ENCODE assay signal across 9 cellular contexts in genomic region chr11:62974848-62975522, GRCh38. TPM values are rescaled to one million over a fixed set of nuclear protein-coding genes. Genes with fewer than 3 reads are reported as not detected.
DNase-seq lines count a peak whose midpoint lies in the region; ATAC-seq and TF ChIP-seq lines count a peak whose summit lies in the region.
"Had no signal": no experiment of that assay in that cellular context is flagged by ENCODE, and none has a peak within 500 bp of the region (broad histone marks: within the 10 kb centered on the region; RNA-seq: fewer than 3 reads in every experiment).

No MANE protein-coding gene starts in this region.

- TF ChIP-seq CTCF in DND-41 (IDR thresholded peaks at IDR 0.05; ENCODE audit: borderline replicate concordance, extremely low read depth, low read length, poor library complexity, severe bottlenecking) (peak; percentile 57), RWPE2 (IDR thresholded peaks at IDR 0.05; ENCODE audit: poor library complexity, severe bottlenecking) (peak; percentile 39), foreskin keratinocyte (conservative IDR thresholded peaks at IDR 0.05) (peak; percentile 63)

- no peaks in the 10 kb centered on the region for H3K4me1 ChIP-seq in DND-41 (ENCODE audit: insufficient read depth, low read length)
- no peaks in the 10 kb centered on the region for H3K4me1 ChIP-seq in RWPE2 (ENCODE audit: insufficient read depth, poor library complexity, severe bottlenecking)
- no peaks in the 10 kb centered on the region for H3K4me1 ChIP-seq in foreskin keratinocyte

- ATAC-seq in DND-41 (ENCODE audit: insufficient read depth, low read depth): peak; percentile 77
- ATAC-seq in RWPE2 (ENCODE audit: low read depth): peak; percentile 45; the same call in 1 of the 3 replicates
- ATAC-seq in foreskin keratinocyte: peak; percentile 74
- no peak for ATAC-seq in HG02870 (IDR thresholded peaks at IDR 0.05; ENCODE audit: unreplicated experiment)

- H3K27ac ChIP-seq in DND-41 (ENCODE audit: low read length): no peak overlapping the region
- no peak overlapping the region for H3K27ac ChIP-seq in RWPE2 (ENCODE audit: poor library complexity, severe bottlenecking)
- no peak overlapping the region for H3K27ac ChIP-seq in foreskin keratinocyte

- H3K27me3 ChIP-seq in DND-41 (ENCODE audit: insufficient read depth, low read length, poor library complexity) (peaks cover 15% of the 10 kb centered on the region), RWPE2 (ENCODE audit: insufficient read depth, poor library complexity, severe bottlenecking) (no peaks in the 10 kb centered on the region), foreskin keratinocyte (peaks cover 10% of the 10 kb centered on the region)

- H3K4me3 ChIP-seq in DND-41 (ENCODE audit: low read depth in 1 of 2, low read length in 2 of 2) (no peak overlapping the region), RWPE2 (ENCODE audit: severe bottlenecking) (no peak overlapping the region)

- H3K9ac ChIP-seq in DND-41 (ENCODE audit: low read depth, low read length): no peak overlapping the region

- peaks cover 3% of the 10 kb centered on the region for H3K27me3 Mint-ChIP-seq in T-helper 2 cell treated with Interferon-gamma antibody and Interleukin-4, amounts not matched to agents 5 μg/mL and 100 μg/mL, for 36 hours (ENCODE audit: low read depth)

- H3K4me1 Mint-ChIP-seq in T-helper 2 cell treated with Interferon-gamma antibody and Interleukin-4, amounts not matched to agents 5 μg/mL and 100 μg/mL, for 36 hours (ENCODE audit: low read depth): no peaks in the 10 kb centered on the region

- no peak overlapping the region for H2AFZ ChIP-seq in DND-41 (ENCODE audit: low read depth, low read length)

- no peaks in the 10 kb centered on the region for H4K20me1 ChIP-seq in DND-41 (ENCODE audit: insufficient read depth, low read length)

- no peaks in the 10 kb centered on the region for H3K79me2 ChIP-seq in DND-41 (ENCODE audit: insufficient read depth, low read length)

- H3K36me3 ChIP-seq in DND-41 (ENCODE audit: insufficient read depth, low read length) (no peaks in the 10 kb centered on the region), RWPE2 (ENCODE audit: low read depth) (no peaks in the 10 kb centered on the region)

- H3K4me2 ChIP-seq in DND-41 (ENCODE audit: insufficient read depth, low read length): no peak overlapping the region

- H3K4me3 Mint-ChIP-seq in T-helper 2 cell treated with Interferon-gamma antibody and Interleukin-4, amounts not matched to agents 5 μg/mL and 100 μg/mL, for 36 hours: no peak overlapping the region

- DNase-seq in DND-41 (peak; percentile 37), HuH-7.5 (ENCODE audit: low spot score) (peak; percentile 84), RWPE2 (ENCODE audit: low spot score) (no peak), foreskin keratinocyte (peak in 1 of 2 donors; percentile 11), amniotic stem cell (lab: John Stamatoyannopoulos, UW) (no peak)
- peak; percentile 40 for DNase-seq in stimulated activated CD4-positive, alpha-beta T cell treated with anti-CD3 and anti-CD28 coated beads, Interleukin-15, amount 100 ng/mL, for 24 hours
- no peak for DNase-seq in T-helper 2 cell treated with Interferon-gamma antibody and Interleukin-4, amounts not matched to agents 5 μg/mL and 100 μg/mL, for 36 hours (ENCODE audit: low spot score)

- H3K9me3 Mint-ChIP-seq in T-helper 2 cell treated with Interferon-gamma antibody and Interleukin-4, amounts not matched to agents 5 μg/mL and 100 μg/mL, for 36 hours: no peaks in the 10 kb centered on the region

- H3K36me3 Mint-ChIP-seq in T-helper 2 cell treated with Interferon-gamma antibody and Interleukin-4, amounts not matched to agents 5 μg/mL and 100 μg/mL, for 36 hours (ENCODE audit: low read depth): no peaks in the 10 kb centered on the region

- H3K27ac Mint-ChIP-seq in T-helper 2 cell treated with Interferon-gamma antibody and Interleukin-4, amounts not matched to agents 5 μg/mL and 100 μg/mL, for 36 hours: no peak overlapping the region

- no peaks in the 10 kb centered on the region for H3K9me3 ChIP-seq in DND-41 (ENCODE audit: insufficient read depth, low read length, severe bottlenecking)
- no peaks in the 10 kb centered on the region for H3K9me3 ChIP-seq in RWPE2 (ENCODE audit: severe bottlenecking)

RNA-seq across cellular contexts. Expression of gene SLC22A6, which starts 9.8 kb away (rescaled TPM):
- total RNA-seq in foreskin keratinocyte: not detected in 2 replicates
- not detected in 2 replicates for polyA plus RNA-seq in foreskin keratinocyte
- total RNA-seq: fibroblast of lung had no signal
- polyA plus RNA-seq: fibroblast of lung had no signal

RNA-seq across cellular contexts. Expression of gene SLC22A8, which starts 40.7 kb away (rescaled TPM):
- not detected in 2 replicates for total RNA-seq in foreskin keratinocyte
- not detected in 2 replicates for polyA plus RNA-seq in foreskin keratinocyte
- total RNA-seq: fibroblast of lung had no signal
- polyA plus RNA-seq: fibroblast of lung had no signal

RNA-seq across cellular contexts. Expression of gene CHRM1, which starts 53.8 kb away (rescaled TPM):
- not detected in 2 replicates for total RNA-seq in foreskin keratinocyte
- not detected in 2 replicates for polyA plus RNA-seq in foreskin keratinocyte
- total RNA-seq: fibroblast of lung had no signal
- polyA plus RNA-seq: fibroblast of lung had no signal

Comparison
In these comparisons a context has a peak if more than half of its experiments do, and no peak if none do; other contexts are left out.
1. DNase-seq: peak in DND-41 (single experiment), HuH-7.5 (single experiment) and stimulated activated CD4-positive, alpha-beta T cell treated with anti-CD3 and anti-CD28 coated beads, Interleukin-15, amount 100 ng/mL, for 24 hours (single experiment); none in RWPE2 (single experiment), T-helper 2 cell treated with Interferon-gamma antibody and Interleukin-4, amounts not matched to agents 5 μg/mL and 100 μg/mL, for 36 hours (single experiment) and amniotic stem cell (single experiment).
2. Peak in every context shown above with its lines, with median percentiles within 50 percentile points of each other: CTCF ChIP-seq.